Comparison of ENCODE assay signal across 12 cellular contexts in the genomic region with DNA sequence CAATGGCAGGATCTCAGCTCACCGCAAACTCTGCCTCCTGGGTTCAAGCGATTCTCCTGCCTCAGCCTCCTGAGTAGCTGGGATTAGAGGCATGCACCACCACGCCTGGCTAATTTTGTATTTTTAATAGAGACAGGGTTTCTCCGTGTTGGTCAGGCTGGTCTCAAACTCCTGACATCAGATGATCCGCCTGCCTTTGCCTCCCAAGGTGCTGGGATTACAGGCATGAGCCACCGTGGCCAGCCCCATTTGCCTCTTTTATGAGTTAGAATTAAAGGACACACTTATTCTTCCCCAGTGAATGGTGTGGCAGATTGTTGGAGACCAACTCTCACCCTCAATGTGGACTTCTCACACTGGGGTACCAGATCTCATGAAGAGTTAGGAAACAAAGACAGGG. TPM values are rescaled to one million over a fixed set of nuclear protein-coding genes. Genes with fewer than 3 reads are reported as not detected.
"Had no signal": no experiment of that assay in that cellular context is flagged by ENCODE, and none has a peak within 500 bp of the region (broad histone marks: within the 10 kb centered on the region; RNA-seq: fewer than 3 reads in every experiment).

No MANE protein-coding gene starts in this region.

RNA-seq across cellular contexts. Expression of gene HOXC5, which starts 9.2 kb away (rescaled TPM):
- total RNA-seq: activated CD4-positive, alpha-beta memory T cell treated with anti-CD3 and anti-CD28 coated beads, Interleukin-2, amount 10 ng/mL, durations not matched to agents 7 days and 5 days; activated CD4-positive, alpha-beta T cell treated with anti-CD3 and anti-CD28 coated beads for 36 hours; activated CD4-positive, alpha-beta T cell treated with anti-CD3 and anti-CD28 coated beads, Interleukin-2, amount 10 ng/mL, durations not matched to agents 7 days and 5 days; activated CD8-positive, alpha-beta memory T cell treated with anti-CD3 and anti-CD28 coated beads, Interleukin-2, amount 10 ng/mL, durations not matched to agents 7 days and 5 days; activated CD8-positive, alpha-beta T cell treated with anti-CD3 and anti-CD28 coated beads, Interleukin-2, amount 10 ng/mL, durations not matched to agents 7 days and 5 days; activated naive CD8-positive, alpha-beta T cell treated with anti-CD3 and anti-CD28 coated beads, Interleukin-2, amount 10 ng/mL, durations not matched to agents 7 days and 5 days; activated T-helper 2 cell treated with anti-CD3 and anti-CD28 coated beads, Interferon-gamma antibody, Interleukin-2, Interleukin-4, amounts not matched to agents 10 μg/mL and 5 μg/mL and 100 μg/mL, durations not matched to agents 14 hours and 24 hours and 36 hours; ascending aorta; bronchial epithelial cell; cardiac muscle cell; chondrocyte; WTC11 had no signal
- polyA plus RNA-seq: cardiac muscle cell had no signal

RNA-seq across cellular contexts. Expression of gene HOXC4, which starts 11.6 kb away (rescaled TPM):
- total RNA-seq: activated CD4-positive, alpha-beta T cell treated with anti-CD3 and anti-CD28 coated beads for 36 hours; activated CD4-positive, alpha-beta T cell treated with anti-CD3 and anti-CD28 coated beads, Interleukin-2, amount 10 ng/mL, durations not matched to agents 7 days and 5 days; bronchial epithelial cell; cardiac muscle cell; chondrocyte had no signal
- polyA plus RNA-seq: cardiac muscle cell had no signal

RNA-seq across cellular contexts. Expression of gene HOXC6, which starts 13.8 kb away (rescaled TPM):
- total RNA-seq: activated CD4-positive, alpha-beta memory T cell treated with anti-CD3 and anti-CD28 coated beads, Interleukin-2, amount 10 ng/mL, durations not matched to agents 7 days and 5 days; activated CD4-positive, alpha-beta T cell treated with anti-CD3 and anti-CD28 coated beads for 36 hours; activated CD4-positive, alpha-beta T cell treated with anti-CD3 and anti-CD28 coated beads, Interleukin-2, amount 10 ng/mL, durations not matched to agents 7 days and 5 days; activated CD8-positive, alpha-beta memory T cell treated with anti-CD3 and anti-CD28 coated beads, Interleukin-2, amount 10 ng/mL, durations not matched to agents 7 days and 5 days; activated CD8-positive, alpha-beta T cell treated with anti-CD3 and anti-CD28 coated beads, Interleukin-2, amount 10 ng/mL, durations not matched to agents 7 days and 5 days; activated naive CD8-positive, alpha-beta T cell treated with anti-CD3 and anti-CD28 coated beads, Interleukin-2, amount 10 ng/mL, durations not matched to agents 7 days and 5 days; activated T-helper 2 cell treated with anti-CD3 and anti-CD28 coated beads, Interferon-gamma antibody, Interleukin-2, Interleukin-4, amounts not matched to agents 10 μg/mL and 5 μg/mL and 100 μg/mL, durations not matched to agents 14 hours and 24 hours and 36 hours; bronchial epithelial cell; cardiac muscle cell; chondrocyte; WTC11 had no signal
- polyA plus RNA-seq: cardiac muscle cell had no signal

RNA-seq across cellular contexts. Expression of gene HOXC8, which starts 33.2 kb away (rescaled TPM):
- total RNA-seq: activated CD4-positive, alpha-beta memory T cell treated with anti-CD3 and anti-CD28 coated beads, Interleukin-2, amount 10 ng/mL, durations not matched to agents 7 days and 5 days; activated CD4-positive, alpha-beta T cell treated with anti-CD3 and anti-CD28 coated beads for 36 hours; activated CD4-positive, alpha-beta T cell treated with anti-CD3 and anti-CD28 coated beads, Interleukin-2, amount 10 ng/mL, durations not matched to agents 7 days and 5 days; activated CD8-positive, alpha-beta memory T cell treated with anti-CD3 and anti-CD28 coated beads, Interleukin-2, amount 10 ng/mL, durations not matched to agents 7 days and 5 days; activated CD8-positive, alpha-beta T cell treated with anti-CD3 and anti-CD28 coated beads, Interleukin-2, amount 10 ng/mL, durations not matched to agents 7 days and 5 days; activated naive CD8-positive, alpha-beta T cell treated with anti-CD3 and anti-CD28 coated beads, Interleukin-2, amount 10 ng/mL, durations not matched to agents 7 days and 5 days; activated T-helper 2 cell treated with anti-CD3 and anti-CD28 coated beads, Interferon-gamma antibody, Interleukin-2, Interleukin-4, amounts not matched to agents 10 μg/mL and 5 μg/mL and 100 μg/mL, durations not matched to agents 14 hours and 24 hours and 36 hours; bronchial epithelial cell; chondrocyte; WTC11 had no signal
- polyA plus RNA-seq: cardiac muscle cell had no signal

RNA-seq across cellular contexts. Expression of gene HOXC9, which starts 42.1 kb away (rescaled TPM):
- total RNA-seq: activated CD4-positive, alpha-beta memory T cell treated with anti-CD3 and anti-CD28 coated beads, Interleukin-2, amount 10 ng/mL, durations not matched to agents 7 days and 5 days; activated CD4-positive, alpha-beta T cell treated with anti-CD3 and anti-CD28 coated beads for 36 hours; activated CD4-positive, alpha-beta T cell treated with anti-CD3 and anti-CD28 coated beads, Interleukin-2, amount 10 ng/mL, durations not matched to agents 7 days and 5 days; activated CD8-positive, alpha-beta memory T cell treated with anti-CD3 and anti-CD28 coated beads, Interleukin-2, amount 10 ng/mL, durations not matched to agents 7 days and 5 days; activated CD8-positive, alpha-beta T cell treated with anti-CD3 and anti-CD28 coated beads, Interleukin-2, amount 10 ng/mL, durations not matched to agents 7 days and 5 days; activated naive CD8-positive, alpha-beta T cell treated with anti-CD3 and anti-CD28 coated beads, Interleukin-2, amount 10 ng/mL, durations not matched to agents 7 days and 5 days; activated T-helper 2 cell treated with anti-CD3 and anti-CD28 coated beads, Interferon-gamma antibody, Interleukin-2, Interleukin-4, amounts not matched to agents 10 μg/mL and 5 μg/mL and 100 μg/mL, durations not matched to agents 14 hours and 24 hours and 36 hours; bronchial epithelial cell; cardiac muscle cell; chondrocyte; WTC11 had no signal
- polyA plus RNA-seq: cardiac muscle cell had no signal
